24 cellular contexts compared by ENCODE assay signal in the genomic region with DNA sequence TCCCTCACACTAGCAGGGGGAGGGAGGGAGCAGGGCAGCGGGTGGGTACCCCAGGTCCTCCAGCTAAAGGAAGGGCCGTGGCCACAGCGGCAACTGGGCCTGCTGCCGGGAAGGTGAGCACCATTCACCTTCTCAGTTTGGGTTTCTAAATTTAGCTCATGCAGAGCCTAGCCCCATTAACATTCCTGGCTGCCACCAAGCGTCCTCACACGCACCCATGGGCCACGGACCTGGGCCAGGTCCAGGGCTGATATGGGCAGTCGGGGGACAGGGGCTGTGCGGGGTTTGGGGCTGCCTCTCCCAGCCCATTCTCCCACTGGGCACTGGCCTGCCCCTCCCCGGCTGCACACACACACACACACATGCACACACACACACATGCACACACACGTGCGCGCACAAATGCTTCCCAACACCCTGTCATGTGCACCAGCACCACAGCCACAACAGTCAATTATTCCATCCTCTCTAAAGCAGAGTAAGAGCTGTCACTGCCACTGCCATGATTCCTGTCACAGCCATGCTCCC. TPM values are rescaled to one million over a fixed set of nuclear protein-coding genes. Genes with fewer than 3 reads are reported as not detected.
DNase-seq lines count a peak whose midpoint lies in the region; ATAC-seq and TF ChIP-seq lines count a peak whose summit lies in the region.
"Had no signal": no experiment of that assay in that cellular context is flagged by ENCODE, and none has a peak within 500 bp of the region (broad histone marks: within the 10 kb centered on the region; RNA-seq: fewer than 3 reads in every experiment).

No MANE protein-coding gene starts in this region.

- H3K9me2 ChIP-seq in GM23248 (ENCODE audit: insufficient read depth) (no peaks in the 10 kb centered on the region), SK-N-SH (no peaks in the 10 kb centered on the region)

- H3K4me2 ChIP-seq in GM23248 (ENCODE audit: unreplicated experiment): peak overlapping the region; percentile 9
- no peak overlapping the region for H3K4me2 ChIP-seq in neuronal stem cell (ENCODE audit: insufficient read depth, low read length, poor library complexity, severe bottlenecking)
- no peak overlapping the region for H3K4me2 ChIP-seq in SK-N-SH

- H3K79me2 ChIP-seq in GM23248 (ENCODE audit: insufficient read depth) (no peaks in the 10 kb centered on the region), SK-N-SH (ENCODE audit: insufficient read depth) (no peaks in the 10 kb centered on the region)

- H3K27me3 ChIP-seq in GM23248 (replicated peaks; ENCODE audit: insufficient read depth): peaks cover 19% of the 10 kb centered on the region
- H3K27me3 ChIP-seq in heart left ventricle: peaks cover 0 to 20% (median 0%) of the 10 kb centered on the region in 9 donors
- H3K27me3 ChIP-seq in neuronal stem cell (ENCODE audit: control insufficient read depth in 3 of 3, insufficient read depth in 3 of 3, low read depth in 1 of 3, low read length in 3 of 3): peaks cover 0 to 62% (median 19%) of the 10 kb centered on the region in 3 experiments
- H3K27me3 ChIP-seq in SK-N-SH (ENCODE audit: insufficient read depth): peaks cover 37% of the 10 kb centered on the region

- H2BK5ac ChIP-seq in neuronal stem cell (ENCODE audit: low read length): no peak overlapping the region

- H3K36me3 ChIP-seq in GM23248 (ENCODE audit: low read depth): no peaks in the 10 kb centered on the region
- H3K36me3 ChIP-seq in heart left ventricle: no peaks in the 10 kb centered on the region
- no peaks in the 10 kb centered on the region for H3K36me3 ChIP-seq in neuronal stem cell (replicated peaks in 1 of 2; ENCODE audit: control insufficient read depth in 2 of 2, insufficient read depth in 2 of 2, low read length in 2 of 2)
- H3K36me3 ChIP-seq in SK-N-SH (replicated peaks in 1 of 2; ENCODE audit: control insufficient read depth in 1 of 2, insufficient read depth in 2 of 2, low read length in 1 of 2): no peaks in the 10 kb centered on the region
- H3K36me3 ChIP-seq: breast epithelium, Peyer's patch, upper lobe of left lung had no signal

- POLR2A ChIA-PET in SK-N-SH (lab: Yijun Ruan, JAX): interaction anchor here (1.4 to 2.0 kb wide), 2 partner anchors 10 kb away, joined by 4 to 7 read pairs; no protein-coding TSS in a partner anchor

- peaks cover 24% of the 10 kb centered on the region for H3K4me1 ChIP-seq in GM23248 (ENCODE audit: insufficient read depth)
- H3K4me1 ChIP-seq in heart left ventricle: peaks cover 0 to 44% (median 13%) of the 10 kb centered on the region in 12 donors
- peaks cover 6 to 25% of the 10 kb centered on the region in 2 donors for H3K4me1 ChIP-seq in neuronal stem cell (ENCODE audit: control insufficient read depth in 2 of 2, insufficient read depth in 1 of 2, low read depth in 1 of 2, low read length in 2 of 2)
- peaks cover 0 to 68% of the 10 kb centered on the region in 2 experiments; a peak in 1 of 4 replicates for H3K4me1 ChIP-seq in SK-N-SH (ENCODE audit: control insufficient read depth in 1 of 2, insufficient read depth in 2 of 2, low read depth in 1 of 2, low read length in 1 of 2)
- H3K4me1 ChIP-seq: breast epithelium, Peyer's patch had no signal

- no peaks in the 10 kb centered on the region for H3K79me1 ChIP-seq in neuronal stem cell (ENCODE audit: low read depth, low read length)

- TF ChIP-seq POLR2A in heart left ventricle (IDR thresholded peaks at IDR 0.05): no peak

- no peak overlapping the region for H2BK12ac ChIP-seq in neuronal stem cell (ENCODE audit: low read length)

- no peak for TF ChIP-seq RAD21 in SK-N-SH (IDR thresholded peaks at IDR 0.05; ENCODE audit: low read length)

- DNase-seq in GM23248 (peak; percentile 36), M059J (ENCODE audit: low read depth) (peak; percentile 48), heart left ventricle (peak in 4 of 5 donors; percentile 46 to 78 (median 66)), neuronal stem cell (ENCODE audit: low spot score) (no peak), SK-N-SH (no peak), MV-4-11 (lab: John Stamatoyannopoulos, UW) (no peak), ecto neural progenitor cell (ENCODE audit: low spot score) (no peak)
- DNase-seq: activated CD4-positive, alpha-beta T cell treated with anti-CD3 and anti-CD28 coated beads, Interleukin-2, amount 50 U/mL, for 4 hours; activated CD4-positive, CD25-positive, alpha-beta regulatory T cell; activated naive CD4-positive, alpha-beta T cell treated with Interleukin-2 at 50 U/mL for 16 hours; effector memory CD4-positive, alpha-beta T cell; erythroblast; NCI-H2029; NCI-H69; Peyer's patch; small intestine; stimulated activated CD4-positive, alpha-beta T cell treated with anti-CD3 and anti-CD28 coated beads, Interleukin-1b, Interleukin-23, amount 100 ng/mL, for 48 hours; T-cell had no signal

- H3K14ac ChIP-seq in neuronal stem cell (ENCODE audit: low read length): no peak overlapping the region

- peak overlapping the region; percentile 77 for H2AK5ac ChIP-seq in neuronal stem cell (ENCODE audit: low read depth, low read length)

- H3K27ac ChIP-seq in GM23248: no peak overlapping the region
- peak overlapping the region; percentile 68 to 99 (median 88) for H3K27ac ChIP-seq in heart left ventricle
- no peak overlapping the region for H3K27ac ChIP-seq in neuronal stem cell (replicated peaks; ENCODE audit: low read length)
- peak overlapping the region in 1 of 2 experiments; percentile 67; a peak in 1 of 4 replicates for H3K27ac ChIP-seq in SK-N-SH (ENCODE audit: low read depth in 2 of 2, low read length in 1 of 2)
- H3K27ac ChIP-seq: breast epithelium, Peyer's patch, upper lobe of left lung had no signal

- CTCF ChIA-PET in SK-N-SH (lab: Yijun Ruan, JAX): interaction anchor here (0.9 to 3.8 kb wide), 11 partner anchors 15 to 106 kb away, joined by 3 to 26 read pairs (median 7); no protein-coding TSS in a partner anchor

- H2AFZ ChIP-seq in GM23248 (no peak overlapping the region), neuronal stem cell (ENCODE audit: low read length) (no peak overlapping the region), SK-N-SH (ENCODE audit: low read depth) (no peak overlapping the region)

- H4K91ac ChIP-seq in neuronal stem cell (ENCODE audit: low read depth, low read length, poor library complexity): no peak overlapping the region

- in situ Hi-C loops in GM23248 (cut with MboI): no loop called here

- TF ChIP-seq CTCF in heart left ventricle (IDR thresholded peaks at IDR 0.05) (no peak), SK-N-SH (IDR thresholded peaks at IDR 0.05) (no peak)

- peak overlapping the region; percentile 67 for H3K18ac ChIP-seq in neuronal stem cell (ENCODE audit: low read length)

- H3K9ac ChIP-seq in GM23248 (peak overlapping the region; percentile 37; the same call in 1 of the 2 replicates), neuronal stem cell (ENCODE audit: low read depth, low read length, poor library complexity) (no peak overlapping the region), SK-N-SH (no peak overlapping the region)

- H2BK15ac ChIP-seq in neuronal stem cell (ENCODE audit: low read length): no peak overlapping the region

- H4K20me1 ChIP-seq in GM23248 (ENCODE audit: insufficient read depth): no peaks in the 10 kb centered on the region
- H4K20me1 ChIP-seq in SK-N-SH (ENCODE audit: insufficient read depth): no peaks in the 10 kb centered on the region

- H3K4me3 ChIP-seq in GM23248 (no peak overlapping the region), heart left ventricle (peak overlapping the region in 5 of 12 donors; percentile 13 to 38 (median 21)), neuronal stem cell (ENCODE audit: low read length in 2 of 2) (no peak overlapping the region), SK-N-SH (ENCODE audit: low read depth in 2 of 2, low read length in 1 of 2) (no peak overlapping the region)
- H3K4me3 ChIP-seq: breast epithelium, K562, Peyer's patch, upper lobe of left lung had no signal

- H2BK120ac ChIP-seq in neuronal stem cell (ENCODE audit: low read depth, low read length): peak overlapping the region; percentile 81

- ATAC-seq in heart left ventricle (peak; percentile 68 to 84 (median 74)), HG02798 (IDR thresholded peaks at IDR 0.05; ENCODE audit: poor library complexity, unreplicated experiment) (no peak)
- ATAC-seq: K562, T-cell had no signal

- TF ChIP-seq EP300 in SK-N-SH (IDR thresholded peaks at IDR 0.05; ENCODE audit: borderline replicate concordance in 1 of 2, low read depth in 1 of 2, low read length in 1 of 2): no peak

- peak overlapping the region; percentile 47 for H3K23ac ChIP-seq in neuronal stem cell (ENCODE audit: low read depth, low read length, poor library complexity)

- intact Hi-C loops in heart left ventricle (cut with DNase I): no loop called here

- H3K9me3 ChIP-seq in GM23248 (ENCODE audit: low read depth) (no peaks in the 10 kb centered on the region), heart left ventricle (no peaks in the 10 kb centered on the region), neuronal stem cell (replicated peaks in 1 of 2; ENCODE audit: control insufficient read depth in 2 of 2, insufficient read depth in 1 of 2, low read depth in 1 of 2, low read length in 2 of 2) (no peaks in the 10 kb centered on the region), SK-N-SH (no peaks in the 10 kb centered on the region)
- H3K9me3 ChIP-seq: breast epithelium, Peyer's patch, upper lobe of left lung had no signal

- H3K4ac ChIP-seq in neuronal stem cell (ENCODE audit: low read length): no peak overlapping the region

- no peak overlapping the region for H4K8ac ChIP-seq in neuronal stem cell (ENCODE audit: low read depth, low read length)

- 32 to 47% methylated on average over 10 to 13 of the region's 13 CpGs for WGBS in GM23248 (ENCODE audit: low coverage in 1 of 2, low lambda C conversion rate in 2 of 2, missing lambda C conversion rate in 2 of 2), 2 experiments
- 44 to 60% (median 56%) methylated on average over 8 to 13 of the region's 13 CpGs for WGBS in heart left ventricle, 4 donors
- no CpG with 5 or more reads among the region's 13 CpGs for WGBS in neuronal stem cell (ENCODE audit: extremely low coverage in 2 of 2, insufficient read length in 2 of 2, insufficient replicate concordance in 1 of 2), 2 donors
- WGBS in SK-N-SH (ENCODE audit: low lambda C conversion rate): 95% methylated on average over 4 of the region's 13 CpGs

- no peaks in the 10 kb centered on the region for H3F3A ChIP-seq in GM23248 (ENCODE audit: insufficient read depth)
- no peaks in the 10 kb centered on the region for H3F3A ChIP-seq in SK-N-SH (replicated peaks; ENCODE audit: insufficient read depth)

RNA-seq across cellular contexts. Expression of a gene that starts 28.7 kb away (rescaled TPM):
- total RNA-seq in GM23248 (2014; rRNA removed; shearing (Covaris generic)): 1.5 and 1.9 TPM in 2 replicates
- polyA plus RNA-seq in GM23248 (2016; fragmentation: Nextera tagmentation; extraction: Ambion mirVana) (0.40 and 0.72 TPM in 2 replicates), heart left ventricle (10 to 100 TPM; 13.0 to 34.7 TPM), SK-N-SH (2012; rRNA removed) (1.1 and 1.4 TPM in 2 replicates)
- total RNA-seq in M059J (2014; rRNA removed; shearing (Covaris generic)): 0.10 and 0.22 TPM in 2 replicates
- total RNA-seq in heart left ventricle: 10 to 100 TPM; 12.4 to 22.7 (median 17.4) TPM
- 2.5 TPM for polyA plus RNA-seq in neuronal stem cell (2013, experiment 1 of 2)
- 2.3 TPM for polyA plus RNA-seq in neuronal stem cell (2013, experiment 2 of 2)
- 1.5 and 3.4 TPM in 2 replicates for polyA plus RNA-seq in SK-N-SH (2012; cell fraction: cytosol; rRNA removed)
- 1.9 and 3.2 TPM in 2 replicates for polyA plus RNA-seq in SK-N-SH (2012; cell fraction: nucleus; rRNA removed)

RNA-seq across cellular contexts. Expression of a gene that starts 43.6 kb away (rescaled TPM):
- 0.43 TPM in 1 of 2 replicates, not detected in the other for total RNA-seq in GM23248 (2014; rRNA removed; shearing (Covaris generic))
- polyA plus RNA-seq in GM23248 (2016; fragmentation: Nextera tagmentation; extraction: Ambion mirVana): not detected in 2 replicates
- total RNA-seq in M059J (2014; rRNA removed; shearing (Covaris generic)): 0.64 and 2.4 TPM in 2 replicates
- 1 to 10 TPM in 5 of 9 donors, under 1 TPM in 4; 0.15 to 4.2 (median 1.1) TPM for total RNA-seq in heart left ventricle
- 1 to 10 TPM in 1 of 2 donors, under 1 TPM in 1; 0.76 to 1.3 TPM for polyA plus RNA-seq in heart left ventricle
- polyA plus RNA-seq in neuronal stem cell (2013, experiment 1 of 2): 1.5 TPM
- polyA plus RNA-seq in neuronal stem cell (2013, experiment 2 of 2): 1.4 TPM
- polyA plus RNA-seq in SK-N-SH (2012; rRNA removed): 0.11 TPM in 1 of 2 replicates, not detected in the other
- 0.03 and 0.12 TPM in 2 replicates for polyA plus RNA-seq in SK-N-SH (2012; cell fraction: cytosol; rRNA removed)
- polyA plus RNA-seq in SK-N-SH (2012; cell fraction: nucleus; rRNA removed): 0.02 and 0.08 TPM in 2 replicates
- total RNA-seq: HFFc6, MCF 10A had no signal
- polyA plus RNA-seq: K562 had no signal

Comparison
In these comparisons a context has a peak if more than half of its experiments do, and no peak if none do; other contexts are left out.
1. DNase-seq: peak in GM23248 (single experiment), M059J (single experiment) and heart left ventricle (4 of 5); none in neuronal stem cell (single experiment), SK-N-SH (single experiment), MV-4-11 (single experiment) and ecto neural progenitor cell (single experiment).
2. H3K27ac ChIP-seq: peak in heart left ventricle (12 of 12); none in GM23248 (single experiment) and neuronal stem cell (single experiment).